ENCODE assay signal across 8 cellular contexts in genomic region chr11:33259869-33260268, GRCh38. TPM values are rescaled to one million over a fixed set of nuclear protein-coding genes. Genes with fewer than 3 reads are reported as not detected.
DNase-seq lines count a peak whose midpoint lies in the region; ATAC-seq and TF ChIP-seq lines count a peak whose summit lies in the region.

No MANE protein-coding gene starts in this region.

- DNase-seq in heart left ventricle = no peak
- no peak for DNase-seq in left ventricle myocardium superior
- DNase-seq in ascending aorta (ENCODE audit: low spot score in 2 of 2) = no peak
- DNase-seq in lower lobe of right lung = no peak
- DNase-seq in NCI-H1694 treated with DMSO at 0.1 percent for 48 hours (lab: John Stamatoyannopoulos, UW) = no peak
- DNase-seq in activated CD4-positive, alpha-beta T cell treated with anti-CD3 and anti-CD28 coated beads, Interleukin-2, amount 50 U/mL, for 4 hours = no peak
- no peak for DNase-seq in stimulated activated CD4-positive, alpha-beta T cell treated with anti-CD3 and anti-CD28 coated beads, Interleukin-4, amount 100 ng/mL, for 1 hour

- 10 to 24% (median 17%) methylated on average over 2 of the region's 2 CpGs for WGBS in heart left ventricle, 4 donors
- whole genome bisulfite sequencing in urinary bladder = 24% methylated on average over 2 of the region's 2 CpGs

- TF ChIP-seq POLR2A in heart left ventricle (IDR thresholded peaks at IDR 0.05) = no peak

- H3K4me1 ChIP-seq in heart left ventricle (peaks cover 15 to 70% (median 51%) of the 10 kb centered on the region in 12 donors), ascending aorta (peaks cover 4 to 42% of the 10 kb centered on the region in 2 donors), lower lobe of right lung (peaks cover 55% of the 10 kb centered on the region), urinary bladder (ENCODE audit: insufficient read depth) (no peaks in the 10 kb centered on the region)

- intact Hi-C loops in heart left ventricle (cut with DNase I) = loop anchor here (2.0 to 10.0 kb wide), 11 partner anchors 31 to 477 kb away; partner anchors contain the start of genes CSTF3 (in 5 of the 10) and CD59 (in 2 of the 10)
- intact Hi-C loops in left ventricle myocardium superior (cut with micrococcal nuclease) = loop anchor here (5.0 kb wide), 1 partner anchor 67 kb away; no protein-coding TSS in a partner anchor
- intact Hi-C loops in ascending aorta (cut with DNase I) = loop anchor here (2.0 to 10.0 kb wide), 7 partner anchors 31 to 1655 kb away; partner anchors contain the start of genes APIP, CAPRIN1, CD59 and PDHX
- intact Hi-C loops in lower lobe of right lung (cut with DNase I) = no loop called here

- peaks cover 0 to 5% (median 0%) of the 10 kb centered on the region in 12 donors for H3K9me3 ChIP-seq in heart left ventricle
- no peaks in the 10 kb centered on the region for H3K9me3 ChIP-seq in ascending aorta
- no peaks in the 10 kb centered on the region for H3K9me3 ChIP-seq in lower lobe of right lung

- H3K27ac ChIP-seq in heart left ventricle = peak overlapping the region; percentile 99 to 100 (median 100)
- peak overlapping the region; percentile 100 for H3K27ac ChIP-seq in ascending aorta
- peak overlapping the region; percentile 100 for H3K27ac ChIP-seq in lower lobe of right lung
- no peak overlapping the region for H3K27ac ChIP-seq in urinary bladder (ENCODE audit: low read depth)

- H3K27me3 ChIP-seq in heart left ventricle (no peaks in the 10 kb centered on the region), ascending aorta (no peaks in the 10 kb centered on the region), lower lobe of right lung (ENCODE audit: low read depth) (no peaks in the 10 kb centered on the region)

- no peaks in the 10 kb centered on the region for H3K36me3 ChIP-seq in heart left ventricle
- no peaks in the 10 kb centered on the region for H3K36me3 ChIP-seq in ascending aorta
- H3K36me3 ChIP-seq in lower lobe of right lung = no peaks in the 10 kb centered on the region
- no peaks in the 10 kb centered on the region for H3K36me3 ChIP-seq in urinary bladder (ENCODE audit: insufficient read depth)

- H3K4me3 ChIP-seq in heart left ventricle (peak overlapping the region; percentile 2 to 95 (median 92)), ascending aorta (peak overlapping the region; percentile 91 to 94), lower lobe of right lung (peak overlapping the region; percentile 84), urinary bladder (ENCODE audit: low read depth, low read length) (peak overlapping the region; percentile 25)

- TF ChIP-seq CTCF in heart left ventricle (IDR thresholded peaks at IDR 0.05) (no peak), ascending aorta (IDR thresholded peaks at IDR 0.05) (no peak), lower lobe of right lung (IDR thresholded peaks at IDR 0.05) (no peak)

- ATAC-seq in heart left ventricle = no peak
- no peak for ATAC-seq in left ventricle myocardium superior
- ATAC-seq in lower lobe of right lung = no peak

RNA-seq across cellular contexts. Expression of gene HIPK3, which starts 2.7 kb away (rescaled TPM):
- 100 to 1,000 TPM; 207 to 298 (median 257) TPM for total RNA-seq in heart left ventricle
- 10 to 100 TPM; 26.3 to 36.4 TPM for polyA plus RNA-seq in heart left ventricle
- total RNA-seq in left ventricle myocardium superior = 306 TPM
- 302 TPM for total RNA-seq in ascending aorta
- 138 TPM for total RNA-seq in lower lobe of right lung
- total RNA-seq in urinary bladder = 242 TPM
- polyA plus RNA-seq in urinary bladder = 44.0 TPM

Comparison
In these comparisons a context has a peak if more than half of its experiments do, and no peak if none do; other contexts are left out.
1. H3K4me3 ChIP-seq: peak in every context shown above with its lines; median percentile 92 in ascending aorta; 92 in heart left ventricle; 84 in lower lobe of right lung; 25 in urinary bladder.